In the genomic region with DNA sequence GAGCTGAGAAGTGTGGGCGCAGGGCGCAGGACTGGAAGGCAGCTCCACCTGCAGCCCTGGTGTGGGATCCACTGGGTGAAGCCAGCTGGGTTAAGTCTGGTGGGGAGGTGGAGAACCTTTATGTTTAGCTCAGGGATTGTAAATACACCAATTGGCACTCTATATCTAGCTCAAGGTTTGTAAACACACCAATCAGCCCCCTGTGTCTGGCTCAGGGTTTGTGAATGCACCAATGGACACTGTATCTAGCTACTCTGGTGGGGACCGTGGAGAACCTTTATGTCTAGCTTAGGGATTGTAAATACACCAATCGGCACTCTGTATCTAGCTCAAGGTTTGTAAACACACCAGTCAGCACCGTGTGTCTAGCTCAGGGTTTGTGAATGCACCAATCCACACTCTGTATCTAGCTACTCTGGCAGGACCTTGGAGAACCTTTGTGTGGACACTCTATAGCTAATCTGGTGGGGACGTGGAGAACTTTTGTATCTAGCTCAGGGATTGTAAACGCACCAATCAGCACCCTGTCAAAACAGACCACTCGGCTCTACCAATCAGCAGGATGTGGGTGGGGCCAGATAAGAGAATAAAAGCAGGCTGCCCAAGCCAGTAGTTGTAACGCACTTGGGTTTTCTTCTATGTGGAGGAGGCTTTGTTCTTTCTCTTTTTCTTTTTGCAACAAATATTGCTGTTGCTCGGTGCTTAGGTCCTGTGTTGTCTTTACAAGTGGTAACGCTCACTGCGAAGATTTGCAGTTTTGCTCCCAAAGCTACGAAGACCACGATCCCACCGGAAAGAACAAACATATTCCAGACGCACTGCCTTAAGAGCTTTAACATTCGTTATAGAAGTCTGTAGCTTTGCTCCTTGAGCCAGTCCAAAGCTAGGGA, we compare ENCODE assay signal across 6 cellular contexts. TPM values are rescaled to one million over a fixed set of nuclear protein-coding genes. Genes with fewer than 3 reads are reported as not detected.
DNase-seq lines count a peak whose midpoint lies in the region; ATAC-seq and TF ChIP-seq lines count a peak whose summit lies in the region.
"Not testable (repeated sequence)": the region's sequence is repeated elsewhere in the genome, so short reads cannot be mapped to it uniquely, and the experiment has no call there.

No MANE protein-coding gene starts in this region.

- peaks cover 21% of the 10 kb centered on the region for H3K4me1 ChIP-seq in HAP-1
- peaks cover 18% of the 10 kb centered on the region for H3K4me1 ChIP-seq in neural progenitor cell
- H3K4me1 ChIP-seq in urinary bladder (ENCODE audit: insufficient read depth): not testable (repeated sequence)

- not testable (repeated sequence) for H3K27me3 Mint-ChIP-seq in activated naive CD8-positive, alpha-beta T cell treated with anti-CD3 and anti-CD28 coated beads, Interleukin-2, amount 10 ng/mL, durations not matched to agents 7 days and 5 days; neural progenitor cell (ENCODE audit: insufficient read depth, low read depth)

- not testable (repeated sequence) for ATAC-seq in activated naive CD8-positive, alpha-beta T cell treated with anti-CD3 and anti-CD28 coated beads, Interleukin-2, amount 10 ng/mL, durations not matched to agents 7 days and 5 days (ENCODE audit: low read depth)

- H3K4me3 ChIP-seq in HAP-1 (peak overlapping the region; percentile 36), fibroblast of villous mesenchyme (ENCODE audit: low read depth, low read length) (peak overlapping the region; percentile 76), urinary bladder (ENCODE audit: low read depth, low read length) (peak overlapping the region; percentile 55)
- H3K4me3 ChIP-seq in neural progenitor cell: not testable (repeated sequence)

- not testable (repeated sequence) for H3K27ac ChIP-seq in neural progenitor cell
- H3K27ac ChIP-seq in urinary bladder (ENCODE audit: low read depth): peak overlapping the region; percentile 78

- peak overlapping the region; percentile 96 for H3K27ac Mint-ChIP-seq in activated naive CD8-positive, alpha-beta T cell treated with anti-CD3 and anti-CD28 coated beads, Interleukin-2, amount 10 ng/mL, durations not matched to agents 7 days and 5 days
- H3K27ac Mint-ChIP-seq in neural progenitor cell: peak overlapping the region; percentile 75

- H3F3A ChIP-seq in neural progenitor cell (ENCODE audit: low read depth): peaks cover 19% of the 10 kb centered on the region

- TF ChIP-seq CTCF in fibroblast of villous mesenchyme (IDR thresholded peaks at IDR 0.05; ENCODE audit: insufficient read depth, low read depth, low read length); neural progenitor cell (IDR thresholded peaks at IDR 0.05): not testable (repeated sequence)

- not testable (repeated sequence) for H3K9ac ChIP-seq in neural progenitor cell

- peaks cover 12% of the 10 kb centered on the region for H3K36me3 Mint-ChIP-seq in activated naive CD8-positive, alpha-beta T cell treated with anti-CD3 and anti-CD28 coated beads, Interleukin-2, amount 10 ng/mL, durations not matched to agents 7 days and 5 days
- not testable (repeated sequence) for H3K36me3 Mint-ChIP-seq in neural progenitor cell

- POLR2A ChIA-PET in activated naive CD8-positive, alpha-beta T cell treated with anti-CD3 and anti-CD28 coated beads, Interleukin-2, amount 10 ng/mL, durations not matched to agents 7 days and 5 days (lab: Charles Lee): interaction anchor here (0.6 to 7.5 kb wide), 16 partner anchors 10 to 210 kb away, joined by 3 to 90 read pairs (median 4); a partner anchor contains a TSS

- WGBS in urinary bladder: 78% methylated on average over 17 of the region's 17 CpGs

- H3K4me3 Mint-ChIP-seq in activated naive CD8-positive, alpha-beta T cell treated with anti-CD3 and anti-CD28 coated beads, Interleukin-2, amount 10 ng/mL, durations not matched to agents 7 days and 5 days: peak overlapping the region; percentile 92
- H3K4me3 Mint-ChIP-seq in neural progenitor cell: peak overlapping the region; percentile 97

- H3K9me3 ChIP-seq in HAP-1: peaks cover 14% of the 10 kb centered on the region
- not testable (repeated sequence) for H3K9me3 ChIP-seq in neural progenitor cell (ENCODE audit: low read depth)

- H3K79me2 ChIP-seq in neural progenitor cell (ENCODE audit: low read depth): peaks cover 32% of the 10 kb centered on the region

- DNase-seq in HAP-1 (ENCODE audit: low spot score in 2 of 2) (peak in 1 of 2 experiments; percentile 45), SHP77 (lab: John Stamatoyannopoulos, UW) (peak; percentile 73 to 80)
- not testable (repeated sequence) for DNase-seq in activated naive CD8-positive, alpha-beta T cell treated with anti-CD3 and anti-CD28 coated beads, Interleukin-2, amount 10 ng/mL, durations not matched to agents 7 days and 5 days; fibroblast of villous mesenchyme (ENCODE audit: low read depth); neural progenitor cell (ENCODE audit: low spot score)

- H3K9me3 Mint-ChIP-seq in activated naive CD8-positive, alpha-beta T cell treated with anti-CD3 and anti-CD28 coated beads, Interleukin-2, amount 10 ng/mL, durations not matched to agents 7 days and 5 days: peaks cover 11% of the 10 kb centered on the region
- not testable (repeated sequence) for H3K9me3 Mint-ChIP-seq in neural progenitor cell

- not testable (repeated sequence) for H3K4me2 ChIP-seq in neural progenitor cell

- H4K20me1 ChIP-seq in neural progenitor cell (ENCODE audit: low read depth): not testable (repeated sequence)

- H3K36me3 ChIP-seq in HAP-1 (replicated peaks); neural progenitor cell; urinary bladder (ENCODE audit: insufficient read depth): not testable (repeated sequence)

- in situ Hi-C loops in HAP-1 (cut with MboI; ENCODE audit: low sequenced_read_pairs): not testable (repeated sequence)

- H3K27me3 ChIP-seq in HAP-1 (ENCODE audit: low read depth); neural progenitor cell: not testable (repeated sequence)

- peaks cover 32% of the 10 kb centered on the region for H3K4me1 Mint-ChIP-seq in activated naive CD8-positive, alpha-beta T cell treated with anti-CD3 and anti-CD28 coated beads, Interleukin-2, amount 10 ng/mL, durations not matched to agents 7 days and 5 days
- peaks cover 34% of the 10 kb centered on the region for H3K4me1 Mint-ChIP-seq in neural progenitor cell

- not testable (repeated sequence) for H2AFZ ChIP-seq in neural progenitor cell (replicated peaks)

RNA-seq across cellular contexts. Expression of a gene that starts 1.7 kb away (rescaled TPM):
- 10 to 100 TPM; 41.5 to 44.2 TPM for total RNA-seq in activated naive CD8-positive, alpha-beta T cell treated with anti-CD3 and anti-CD28 coated beads, Interleukin-2, amount 10 ng/mL, durations not matched to agents 7 days and 5 days
- total RNA-seq in fibroblast of villous mesenchyme: 120 and 142 TPM in 2 replicates
- total RNA-seq in neural progenitor cell (ENCODE audit: low replicate concordance): 199 and 315 TPM in 2 replicates
- total RNA-seq in urinary bladder: 90.4 TPM
- polyA plus RNA-seq in urinary bladder: 147 TPM

RNA-seq across cellular contexts. Expression of a gene that starts 26.4 kb away (rescaled TPM):
- total RNA-seq in activated naive CD8-positive, alpha-beta T cell treated with anti-CD3 and anti-CD28 coated beads, Interleukin-2, amount 10 ng/mL, durations not matched to agents 7 days and 5 days: 10 to 100 TPM; 81.6 to 90.7 TPM
- total RNA-seq in fibroblast of villous mesenchyme (62.8 and 79.0 TPM in 2 replicates), neural progenitor cell (ENCODE audit: low replicate concordance) (96.0 and 138 TPM in 2 replicates), urinary bladder (78.7 TPM)
- polyA plus RNA-seq in urinary bladder: 51.5 TPM

RNA-seq across cellular contexts. Expression of a gene that starts 26.4 kb away (rescaled TPM):
- total RNA-seq in activated naive CD8-positive, alpha-beta T cell treated with anti-CD3 and anti-CD28 coated beads, Interleukin-2, amount 10 ng/mL, durations not matched to agents 7 days and 5 days: 10 to 100 TPM; 11.1 to 11.6 TPM
- total RNA-seq in fibroblast of villous mesenchyme (19.0 and 25.5 TPM in 2 replicates), neural progenitor cell (ENCODE audit: low replicate concordance) (13.9 and 28.8 TPM in 2 replicates), urinary bladder (16.8 TPM)
- polyA plus RNA-seq in urinary bladder: 11.7 TPM

RNA-seq across cellular contexts. Expression of a gene that starts 26.8 kb away (rescaled TPM):
- total RNA-seq in activated naive CD8-positive, alpha-beta T cell treated with anti-CD3 and anti-CD28 coated beads, Interleukin-2, amount 10 ng/mL, durations not matched to agents 7 days and 5 days: 1 to 10 TPM in 1 of 2 experiments, under 1 TPM in 1; 0.54 to 3.0 TPM
- total RNA-seq in fibroblast of villous mesenchyme (0.32 TPM in 1 of 2 replicates, not detected in the other), neural progenitor cell (ENCODE audit: low replicate concordance) (0.45 and 2.9 TPM in 2 replicates), urinary bladder (not detected)
- 0.57 TPM for polyA plus RNA-seq in urinary bladder
